In the genomic region with DNA sequence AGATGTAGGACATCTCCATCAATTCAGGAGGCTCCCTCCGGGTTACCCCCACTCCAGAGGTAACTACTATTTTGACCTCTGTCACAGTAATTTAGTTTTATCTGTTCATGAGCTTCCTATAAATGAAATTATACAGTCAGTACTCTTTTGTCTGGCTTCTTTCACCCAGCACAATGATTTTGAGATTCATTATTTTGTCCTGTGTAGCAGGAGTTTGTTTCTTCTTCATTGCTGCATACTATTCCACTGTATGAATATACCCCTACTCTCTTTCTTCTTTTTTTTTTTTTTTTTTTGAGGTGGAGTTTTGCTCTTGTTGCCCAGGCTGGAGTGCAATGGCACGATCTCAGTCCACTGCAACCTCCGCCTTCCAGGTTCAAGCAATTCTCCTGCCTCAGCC, we compare ENCODE assay signal across 12 cellular contexts. TPM values are rescaled to one million over a fixed set of nuclear protein-coding genes. Genes with fewer than 3 reads are reported as not detected.
DNase-seq lines count a peak whose midpoint lies in the region; ATAC-seq, FAIRE-seq and TF ChIP-seq lines count a peak whose summit lies in the region.
"Had no signal": no experiment of that assay in that cellular context is flagged by ENCODE, and none has a peak within 500 bp of the region (broad histone marks: within the 10 kb centered on the region; RNA-seq: fewer than 3 reads in every experiment).

No MANE protein-coding gene starts in this region.

- H4K8ac ChIP-seq in H1 (ENCODE audit: extremely low read depth, insufficient read depth, low read length), result no peak overlapping the region

- CTCF ChIA-PET in H1 (lab: Charles Lee; ENCODE audit: partially characterized antibody), result interaction anchor here (1.0 kb wide), 1 partner anchor 63 kb away, joined by 3 read pairs; no protein-coding TSS in a partner anchor

- H3K79me2 ChIP-seq in H1 (ENCODE audit: control insufficient read depth in 1 of 2, insufficient read depth in 2 of 2, low read length in 2 of 2), result no peaks in the 10 kb centered on the region

- no peak for ATAC-seq in heart left ventricle
- no peak for ATAC-seq in Right ventricle myocardium inferior
- ATAC-seq in activated T-cell treated with anti-CD3 and anti-CD28 coated beads, Interleukin-2, amount 50 U/mL, for 72 hours (replicated peaks in 1 of 2), result no peak
- ATAC-seq in HG03196 (IDR thresholded peaks at IDR 0.05; ENCODE audit: unreplicated experiment), result no peak
- no peak for ATAC-seq in GM18873 (IDR thresholded peaks at IDR 0.05; ENCODE audit: low FRiP score, unreplicated experiment)

- TF ChIP-seq CTCF in heart left ventricle (IDR thresholded peaks at IDR 0.05) (no peak), H1 (IDR thresholded peaks at IDR 0.05; ENCODE audit: control extremely low read depth in 1 of 3, insufficient read depth in 1 of 3, low read depth in 1 of 3, low read length in 3 of 3) (no peak), nephron (IDR thresholded peaks at IDR 0.05; ENCODE audit: unreplicated experiment in 3 of 3) (no peak), uterus (IDR thresholded peaks at IDR 0.05) (no peak)

- H3K4me1 Mint-ChIP-seq in nephron, result peaks cover 62% of the 10 kb centered on the region
- H3K4me1 Mint-ChIP-seq in activated T-cell treated with anti-CD3 and anti-CD28 coated beads, Interleukin-2, amount 50 U/mL, for 72 hours (ENCODE audit: low read depth), result peaks cover 51% of the 10 kb centered on the region

- H4K20me1 ChIP-seq in H1 (replicated peaks in 1 of 2; ENCODE audit: control insufficient read depth in 1 of 2, insufficient read depth in 2 of 2, low read length in 2 of 2), result no peaks in the 10 kb centered on the region

- intact Hi-C loops in heart left ventricle (cut with DNase I), result no loop called here
- intact Hi-C loops in Right ventricle myocardium inferior (cut with DNase I), result no loop called here
- intact Hi-C loops in uterus (cut with DNase I; ENCODE audit: low total_unique reads), result no loop called here

- POLR2A ChIA-PET in H1 (lab: Charles Lee; ENCODE audit: partially characterized antibody), result no interaction called here

- H4K5ac ChIP-seq in H1 (ENCODE audit: insufficient read length, low read depth, low read length), result no peak overlapping the region

- H3K9me3 ChIP-seq in heart left ventricle, result no peaks in the 10 kb centered on the region
- H3K9me3 ChIP-seq in H1 (ENCODE audit: insufficient read depth in 2 of 2, low read depth in 1 of 2, low read length in 1 of 2), result no peaks in the 10 kb centered on the region
- no peaks in the 10 kb centered on the region for H3K9me3 ChIP-seq in uterus

- H3K4me2 ChIP-seq in H1 (ENCODE audit: insufficient read depth in 1 of 2, low read depth in 2 of 2, low read length in 2 of 2), result no peak overlapping the region

- H2BK15ac ChIP-seq in H1 (ENCODE audit: low read length), result no peak overlapping the region

- H4K91ac ChIP-seq in H1 (replicated peaks; ENCODE audit: insufficient read length, low read length), result no peak overlapping the region

- DNase-seq in heart left ventricle (no peak), Right ventricle myocardium inferior (ENCODE audit: missing footprints) (no peak), H1 (ENCODE audit: low read depth in 1 of 2, low spot score in 2 of 2) (no peak), uterus (no peak)
- no peak for DNase-seq in activated T-cell treated with anti-CD3 and anti-CD28 coated beads, Interleukin-2, amount 50 U/mL, for 72 hours
- DNase-seq: GDM1, MV-4-11, NCI-H82, T-helper 9 cell had no signal

- H2BK20ac ChIP-seq in H1 (ENCODE audit: low read length), result no peak overlapping the region

- no peak overlapping the region for H3K18ac ChIP-seq in H1 (ENCODE audit: extremely low read depth, low read length)

- peak overlapping the region in 2 of 12 donors; percentile 0 to 39 for H3K4me3 ChIP-seq in heart left ventricle
- H3K4me3 ChIP-seq in H1 (ENCODE audit: extremely low read depth in 1 of 4, insufficient read depth in 2 of 4, low read depth in 3 of 4, low read length in 4 of 4), result no peak overlapping the region
- no peak overlapping the region for H3K4me3 ChIP-seq in uterus

- no peak for TF ChIP-seq EP300 in H1 (IDR thresholded peaks at IDR 0.05; ENCODE audit: borderline replicate concordance in 1 of 2, low read depth in 2 of 2, low read length in 2 of 2)

- H3K36me3 ChIP-seq in heart left ventricle, result peaks cover 0 to 26% (median 4%) of the 10 kb centered on the region in 9 donors
- peaks cover 0 to 12% (median 7%) of the 10 kb centered on the region in 4 experiments; a peak in 6 of 8 replicates for H3K36me3 ChIP-seq in H1 (ENCODE audit: control insufficient read depth in 2 of 4, insufficient read depth in 4 of 4, low read length in 3 of 4)
- H3K36me3 ChIP-seq in uterus, result no peaks in the 10 kb centered on the region

- FAIRE-seq in H1 (lab: Jason Lieb, UNC), result no peak

- no peak overlapping the region for H2BK120ac ChIP-seq in H1 (replicated peaks; ENCODE audit: low read depth, low read length)

- no peaks in the 10 kb centered on the region for H3K79me1 ChIP-seq in H1 (ENCODE audit: low read depth, low read length)

- H3K14ac ChIP-seq in H1 (ENCODE audit: insufficient read length), result no peak overlapping the region

- no peak overlapping the region for H2AFZ ChIP-seq in H1 (ENCODE audit: low read length)

- TF ChIP-seq POLR2A in heart left ventricle (IDR thresholded peaks at IDR 0.05) (no peak), H1 (IDR thresholded peaks at IDR 0.05; ENCODE audit: control extremely low read depth in 1 of 2, low read depth in 2 of 2, low read length in 2 of 2) (no peak), uterus (IDR thresholded peaks at IDR 0.05) (no peak)

- no peak overlapping the region for H3K9ac ChIP-seq in H1 (replicated peaks in 1 of 4; ENCODE audit: extremely low read depth in 1 of 4, low read depth in 3 of 4, low read length in 3 of 4)

- H2BK5ac ChIP-seq in H1 (ENCODE audit: low read depth, low read length), result no peak overlapping the region

- no peak overlapping the region for H2AK5ac ChIP-seq in H1 (ENCODE audit: low read depth, low read length)

- no peak overlapping the region for H3K4ac ChIP-seq in H1 (replicated peaks; ENCODE audit: insufficient read length, low read depth, low read length)

- H3K27ac Mint-ChIP-seq in nephron, result peak overlapping the region in 2 of 3 experiments; percentile 89 to 99
- H3K27ac Mint-ChIP-seq in activated T-cell treated with anti-CD3 and anti-CD28 coated beads, Interleukin-2, amount 50 U/mL, for 72 hours, result no peak overlapping the region

- no peak overlapping the region for H3K4me3 Mint-ChIP-seq in nephron
- no peak overlapping the region for H3K4me3 Mint-ChIP-seq in activated T-cell treated with anti-CD3 and anti-CD28 coated beads, Interleukin-2, amount 50 U/mL, for 72 hours

- no peak overlapping the region for H2BK12ac ChIP-seq in H1 (ENCODE audit: low read depth, low read length)

- H3K9me3 Mint-ChIP-seq in nephron, result no peaks in the 10 kb centered on the region
- H3K9me3 Mint-ChIP-seq in activated T-cell treated with anti-CD3 and anti-CD28 coated beads, Interleukin-2, amount 50 U/mL, for 72 hours, result no peaks in the 10 kb centered on the region

- H3K27me3 ChIP-seq in heart left ventricle (no peaks in the 10 kb centered on the region), H1 (replicated peaks in 1 of 4; ENCODE audit: control insufficient read depth in 3 of 4, extremely low read depth in 1 of 4, insufficient read depth in 3 of 4, low read length in 3 of 4) (no peaks in the 10 kb centered on the region), uterus (no peaks in the 10 kb centered on the region)

- H3K56ac ChIP-seq in H1 (replicated peaks; ENCODE audit: insufficient read length, low read depth, low read length), result no peak overlapping the region

- H3K4me1 ChIP-seq in heart left ventricle (peaks cover 14 to 85% (median 52%) of the 10 kb centered on the region in 12 donors), H1 (replicated peaks in 1 of 4; ENCODE audit: control insufficient read depth in 3 of 4, insufficient read depth in 4 of 4, low read length in 3 of 4) (peaks cover 7 to 14% (median 9%) of the 10 kb centered on the region in 4 experiments; a peak in 6 of 7 replicates), uterus (peaks cover 13 to 42% of the 10 kb centered on the region in 2 donors)

- WGBS in heart left ventricle, 4 donors, result 92 to 95% (median 94%) methylated on average over 3 of the region's 3 CpGs
- WGBS in H1 (ENCODE audit: extremely low coverage in 1 of 2, insufficient coverage in 1 of 2, insufficient read length in 1 of 2, insufficient replicate concordance in 2 of 2, low coverage in 1 of 2, low lambda C conversion rate in 2 of 2, missing lambda C conversion rate in 1 of 2), 2 experiments, result 91% methylated on average over 3 of the region's 3 CpGs; no CpG with 5 or more reads in 1 of the 2 experiments

- H3K23ac ChIP-seq in H1 (ENCODE audit: insufficient read length), result no peak overlapping the region

- H3K23me2 ChIP-seq in H1 (ENCODE audit: low read depth, low read length), result no peaks in the 10 kb centered on the region

- H3K36me3 Mint-ChIP-seq in nephron (ENCODE audit: low read depth), result peaks cover 17% of the 10 kb centered on the region
- peaks cover 3 to 12% of the 10 kb centered on the region in 2 donors for H3K36me3 Mint-ChIP-seq in activated T-cell treated with anti-CD3 and anti-CD28 coated beads, Interleukin-2, amount 50 U/mL, for 72 hours (ENCODE audit: insufficient read depth in 2 of 2)

- H3K27ac ChIP-seq in heart left ventricle (peak overlapping the region; percentile 39 to 98 (median 92)), H1 (ENCODE audit: low read depth, low read length) (no peak overlapping the region), uterus (peak overlapping the region; percentile 92 to 96)

- peaks cover 7% of the 10 kb centered on the region for H3K27me3 Mint-ChIP-seq in nephron (ENCODE audit: low read depth)
- no peaks in the 10 kb centered on the region for H3K27me3 Mint-ChIP-seq in activated T-cell treated with anti-CD3 and anti-CD28 coated beads, Interleukin-2, amount 50 U/mL, for 72 hours (ENCODE audit: low read depth)

- TF ChIP-seq RAD21 in H1 (IDR thresholded peaks at IDR 0.05 in 1 of 2, conservative IDR thresholded peaks at IDR 0.05 in 1 of 2; ENCODE audit: low read depth in 2 of 2, low read length in 2 of 2), result no peak

RNA-seq across cellular contexts. Expression of a gene that starts 11.8 kb away (rescaled TPM):
- total RNA-seq in heart left ventricle (10 to 100 TPM; 10.5 to 18.6 (median 12.0) TPM), Right ventricle myocardium inferior (9.8 TPM), uterus (10 to 100 TPM in 2 of 4 donors, 1 to 10 TPM in 1, under 1 TPM in 1; under 0.01 to 18.6 (median 9.5) TPM)
- polyA plus RNA-seq in heart left ventricle (10 to 100 TPM in 1 of 2 donors, 1 to 10 TPM in 1; 9.5 to 10.5 TPM), H1 (2011; rRNA removed) (3.3 and 4.0 TPM in 2 replicates)
- 3.4 and 3.7 TPM in 2 replicates for total RNA-seq in H1 (2021; fragmentation: NEBNext Ultra II Directional; extraction: Animal tissue kit (Norgen Biotek cat#: 25700))
- 3.0 TPM for polyA plus RNA-seq in H1 (2011; cell fraction: cytosol; rRNA removed)
- 3.1 TPM for polyA plus RNA-seq in H1 (2011; cell fraction: nucleus; rRNA removed)
- polyA plus RNA-seq in H1 (2012, experiment 1 of 2), result 3.0 to 4.2 TPM (median 3.7 TPM) in 4 replicates
- polyA plus RNA-seq in H1 (2012, experiment 2 of 2), result 2.7 TPM
- 1.9 TPM for polyA plus RNA-seq in H1 (2013, experiment 1 of 2)
- polyA plus RNA-seq in H1 (2013, experiment 2 of 2), result 1.6 TPM
- 2.3 and 4.1 TPM in 2 replicates for polyA minus RNA-seq in H1 (2011; rRNA and poly(A)+ RNA removed)
- 3.4 TPM for polyA minus RNA-seq in H1 (2011; cell fraction: cytosol; rRNA and poly(A)+ RNA removed)
- 3.4 TPM for polyA minus RNA-seq in H1 (2011; cell fraction: nucleus; rRNA and poly(A)+ RNA removed)
- total RNA-seq in activated T-cell treated with anti-CD3 and anti-CD28 coated beads, Interleukin-2, amount 50 U/mL, for 72 hours, result 10 to 100 TPM; 10.3 to 13.7 TPM

RNA-seq across cellular contexts. Expression of a gene that starts 12.4 kb away (rescaled TPM):
- total RNA-seq in heart left ventricle (10 to 100 TPM in 4 of 9 donors, 1 to 10 TPM in 5; 4.0 to 30.4 (median 8.6) TPM), Right ventricle myocardium inferior (10.1 TPM), uterus (10 to 100 TPM; 13.2 to 72.8 (median 25.5) TPM)
- polyA plus RNA-seq in heart left ventricle (10 to 100 TPM in 1 of 2 donors, 1 to 10 TPM in 1; 6.8 to 17.2 TPM), H1 (2011; rRNA removed) (21.7 and 32.4 TPM in 2 replicates)
- total RNA-seq in H1 (2021; fragmentation: NEBNext Ultra II Directional; extraction: Animal tissue kit (Norgen Biotek cat#: 25700)), result 30.3 and 31.2 TPM in 2 replicates
- 21.8 TPM for polyA plus RNA-seq in H1 (2011; cell fraction: cytosol; rRNA removed)
- polyA plus RNA-seq in H1 (2011; cell fraction: nucleus; rRNA removed), result 69.1 TPM
- 28.3 to 33.6 TPM (median 29.7 TPM) in 4 replicates for polyA plus RNA-seq in H1 (2012, experiment 1 of 2)
- 28.7 TPM for polyA plus RNA-seq in H1 (2012, experiment 2 of 2)
- 18.1 TPM for polyA plus RNA-seq in H1 (2013, experiment 1 of 2)
- 16.5 TPM for polyA plus RNA-seq in H1 (2013, experiment 2 of 2)
- 12.9 and 21.6 TPM in 2 replicates for polyA minus RNA-seq in H1 (2011; rRNA and poly(A)+ RNA removed)
- polyA minus RNA-seq in H1 (2011; cell fraction: cytosol; rRNA and poly(A)+ RNA removed), result 19.9 TPM
- polyA minus RNA-seq in H1 (2011; cell fraction: nucleus; rRNA and poly(A)+ RNA removed), result 16.8 TPM
- total RNA-seq in activated T-cell treated with anti-CD3 and anti-CD28 coated beads, Interleukin-2, amount 50 U/mL, for 72 hours, result 100 to 1,000 TPM; 121 to 128 TPM

RNA-seq across cellular contexts. Expression of a gene that starts 22.0 kb away (rescaled TPM):
- total RNA-seq in heart left ventricle (100 to 1,000 TPM in 1 of 9 donors, 10 to 100 TPM in 8; 56.2 to 122 (median 74.0) TPM), Right ventricle myocardium inferior (68.2 TPM), uterus (100 to 1,000 TPM in 2 of 4 donors, 10 to 100 TPM in 2; 18.2 to 127 (median 85.2) TPM)
- polyA plus RNA-seq in heart left ventricle (100 to 1,000 TPM in 1 of 2 donors, 10 to 100 TPM in 1; 77.1 to 105 TPM), H1 (2011; rRNA removed) (17.7 and 25.2 TPM in 2 replicates)
- total RNA-seq in H1 (2021; fragmentation: NEBNext Ultra II Directional; extraction: Animal tissue kit (Norgen Biotek cat#: 25700)), result 51.6 and 52.8 TPM in 2 replicates
- polyA plus RNA-seq in H1 (2011; cell fraction: cytosol; rRNA removed), result 27.2 TPM
- polyA plus RNA-seq in H1 (2011; cell fraction: nucleus; rRNA removed), result 20.7 TPM
- polyA plus RNA-seq in H1 (2012, experiment 1 of 2), result 30.1 to 45.6 TPM (median 44.3 TPM) in 4 replicates
- polyA plus RNA-seq in H1 (2012, experiment 2 of 2), result 37.2 TPM
- 25.0 TPM for polyA plus RNA-seq in H1 (2013, experiment 1 of 2)
- polyA plus RNA-seq in H1 (2013, experiment 2 of 2), result 25.0 TPM
- 18.1 and 24.6 TPM in 2 replicates for polyA minus RNA-seq in H1 (2011; rRNA and poly(A)+ RNA removed)
- polyA minus RNA-seq in H1 (2011; cell fraction: cytosol; rRNA and poly(A)+ RNA removed), result 29.3 TPM
- 17.5 TPM for polyA minus RNA-seq in H1 (2011; cell fraction: nucleus; rRNA and poly(A)+ RNA removed)
- 10 to 100 TPM; 30.4 to 31.5 TPM for total RNA-seq in activated T-cell treated with anti-CD3 and anti-CD28 coated beads, Interleukin-2, amount 50 U/mL, for 72 hours

RNA-seq across cellular contexts. Expression of a gene that starts 27.3 kb away (rescaled TPM):
- under 1 TPM in 4 of 9 donors, not detected in 5; 0.18 to 0.65 (median 0.30) TPM for total RNA-seq in heart left ventricle
- polyA plus RNA-seq in heart left ventricle, result under 1 TPM; 0.11 to 0.17 TPM
- 0.14 TPM for total RNA-seq in Right ventricle myocardium inferior
- total RNA-seq in H1 (2021; fragmentation: NEBNext Ultra II Directional; extraction: Animal tissue kit (Norgen Biotek cat#: 25700)), result 0.65 and 0.71 TPM in 2 replicates
- 0.50 and 0.51 TPM in 2 replicates for polyA plus RNA-seq in H1 (2011; rRNA removed)
- polyA plus RNA-seq in H1 (2011; cell fraction: cytosol; rRNA removed), result 0.78 TPM
- 0.88 TPM for polyA plus RNA-seq in H1 (2011; cell fraction: nucleus; rRNA removed)
- 0.56 to 0.80 TPM (median 0.68 TPM) in 4 replicates for polyA plus RNA-seq in H1 (2012, experiment 1 of 2)
- polyA plus RNA-seq in H1 (2012, experiment 2 of 2), result 0.64 TPM
- polyA plus RNA-seq in H1 (2013, experiment 1 of 2), result 0.43 TPM
- polyA plus RNA-seq in H1 (2013, experiment 2 of 2), result 0.37 TPM
- polyA minus RNA-seq in H1 (2011; rRNA and poly(A)+ RNA removed), result 0.37 TPM in 1 of 2 replicates, not detected in the other
- not detected for polyA minus RNA-seq in H1 (2011; cell fraction: cytosol; rRNA and poly(A)+ RNA removed)
- polyA minus RNA-seq in H1 (2011; cell fraction: nucleus; rRNA and poly(A)+ RNA removed), result 0.50 TPM
- total RNA-seq in uterus, result 1 to 10 TPM in 1 of 4 donors, under 1 TPM in 2, not detected in 1; 0.26 to 1.3 (median 0.37) TPM
- total RNA-seq in activated T-cell treated with anti-CD3 and anti-CD28 coated beads, Interleukin-2, amount 50 U/mL, for 72 hours, result under 1 TPM; 0.48 to 0.49 TPM

RNA-seq across cellular contexts. Expression of a gene that starts 38.1 kb away (rescaled TPM):
- 10 to 100 TPM; 32.5 to 74.0 (median 43.3) TPM for total RNA-seq in heart left ventricle
- 10 to 100 TPM; 41.8 to 49.6 TPM for polyA plus RNA-seq in heart left ventricle
- 35.0 TPM for total RNA-seq in Right ventricle myocardium inferior
- total RNA-seq in H1 (2021; fragmentation: NEBNext Ultra II Directional; extraction: Animal tissue kit (Norgen Biotek cat#: 25700)), result 24.3 and 24.4 TPM in 2 replicates
- polyA plus RNA-seq in H1 (2011; rRNA removed), result 9.9 and 12.3 TPM in 2 replicates
- polyA plus RNA-seq in H1 (2011; cell fraction: cytosol; rRNA removed), result 10.5 TPM
- 20.9 TPM for polyA plus RNA-seq in H1 (2011; cell fraction: nucleus; rRNA removed)
- 12.7 to 16.2 TPM (median 15.3 TPM) in 4 replicates for polyA plus RNA-seq in H1 (2012, experiment 1 of 2)
- 15.0 TPM for polyA plus RNA-seq in H1 (2012, experiment 2 of 2)
- 10.4 TPM for polyA plus RNA-seq in H1 (2013, experiment 1 of 2)
- polyA plus RNA-seq in H1 (2013, experiment 2 of 2), result 9.8 TPM
- 22.1 and 29.6 TPM in 2 replicates for polyA minus RNA-seq in H1 (2011; rRNA and poly(A)+ RNA removed)
- 15.1 TPM for polyA minus RNA-seq in H1 (2011; cell fraction: cytosol; rRNA and poly(A)+ RNA removed)
- 15.9 TPM for polyA minus RNA-seq in H1 (2011; cell fraction: nucleus; rRNA and poly(A)+ RNA removed)
- 10 to 100 TPM in 3 of 4 donors, 1 to 10 TPM in 1; 7.4 to 43.2 (median 13.7) TPM for total RNA-seq in uterus
- 10 to 100 TPM; 27.9 to 29.8 TPM for total RNA-seq in activated T-cell treated with anti-CD3 and anti-CD28 coated beads, Interleukin-2, amount 50 U/mL, for 72 hours
